ENCODE assay signal across 1 cellular context in the genomic region with DNA sequence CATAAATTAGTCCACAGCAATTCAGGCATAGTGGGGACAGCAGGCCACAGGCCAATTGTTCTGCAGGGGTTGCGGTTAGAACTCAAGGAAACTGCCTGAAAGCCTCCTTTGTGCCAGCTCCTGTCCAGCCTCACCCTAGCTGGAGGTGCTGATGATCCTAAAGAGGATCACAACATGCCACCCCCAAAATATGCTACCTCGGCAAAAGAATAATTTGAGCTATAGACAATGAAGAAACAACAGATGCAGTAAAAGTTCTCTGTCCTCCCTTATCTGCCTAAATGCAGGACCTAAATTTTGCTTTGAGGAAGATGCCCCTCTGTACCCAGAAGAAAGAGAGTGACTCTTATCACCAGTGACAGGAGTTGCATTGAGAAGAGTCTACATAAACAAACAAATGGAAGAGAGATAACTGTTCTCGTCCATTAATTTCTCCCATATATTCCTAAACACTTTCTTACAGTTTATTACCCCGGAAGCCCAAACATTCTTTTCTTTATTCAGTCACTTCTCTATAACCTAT.
TF ChIP-seq lines count a peak whose summit lies in the region.

No MANE protein-coding gene starts in this region.

TF ChIP-seq in HepG2, 621 proteins besides CTCF, POLR2A, EP300 and RAD21:
- 0 out of 2 replicates have a peak, but pooled peaks have one; percentile 20 for TF ChIP-seq MAFF (IDR thresholded peaks at IDR 0.05; ENCODE audit: low read depth, low read length)
- no peak for TF ChIP-seq FOXA1 (IDR thresholded peaks at IDR 0.05)
- TF ChIP-seq FOXA1 (CRISPR knock-in tag; IDR thresholded peaks at IDR 0.05): no peak
- peak; percentile 53 to 61; a peak in 3 of 4 replicates for TF ChIP-seq MAFK (conservative IDR thresholded peaks at IDR 0.05 in 1 of 2, IDR thresholded peaks at IDR 0.05 in 1 of 2; ENCODE audit: low read length in 2 of 2)
- TF ChIP-seq, protein P1, sequence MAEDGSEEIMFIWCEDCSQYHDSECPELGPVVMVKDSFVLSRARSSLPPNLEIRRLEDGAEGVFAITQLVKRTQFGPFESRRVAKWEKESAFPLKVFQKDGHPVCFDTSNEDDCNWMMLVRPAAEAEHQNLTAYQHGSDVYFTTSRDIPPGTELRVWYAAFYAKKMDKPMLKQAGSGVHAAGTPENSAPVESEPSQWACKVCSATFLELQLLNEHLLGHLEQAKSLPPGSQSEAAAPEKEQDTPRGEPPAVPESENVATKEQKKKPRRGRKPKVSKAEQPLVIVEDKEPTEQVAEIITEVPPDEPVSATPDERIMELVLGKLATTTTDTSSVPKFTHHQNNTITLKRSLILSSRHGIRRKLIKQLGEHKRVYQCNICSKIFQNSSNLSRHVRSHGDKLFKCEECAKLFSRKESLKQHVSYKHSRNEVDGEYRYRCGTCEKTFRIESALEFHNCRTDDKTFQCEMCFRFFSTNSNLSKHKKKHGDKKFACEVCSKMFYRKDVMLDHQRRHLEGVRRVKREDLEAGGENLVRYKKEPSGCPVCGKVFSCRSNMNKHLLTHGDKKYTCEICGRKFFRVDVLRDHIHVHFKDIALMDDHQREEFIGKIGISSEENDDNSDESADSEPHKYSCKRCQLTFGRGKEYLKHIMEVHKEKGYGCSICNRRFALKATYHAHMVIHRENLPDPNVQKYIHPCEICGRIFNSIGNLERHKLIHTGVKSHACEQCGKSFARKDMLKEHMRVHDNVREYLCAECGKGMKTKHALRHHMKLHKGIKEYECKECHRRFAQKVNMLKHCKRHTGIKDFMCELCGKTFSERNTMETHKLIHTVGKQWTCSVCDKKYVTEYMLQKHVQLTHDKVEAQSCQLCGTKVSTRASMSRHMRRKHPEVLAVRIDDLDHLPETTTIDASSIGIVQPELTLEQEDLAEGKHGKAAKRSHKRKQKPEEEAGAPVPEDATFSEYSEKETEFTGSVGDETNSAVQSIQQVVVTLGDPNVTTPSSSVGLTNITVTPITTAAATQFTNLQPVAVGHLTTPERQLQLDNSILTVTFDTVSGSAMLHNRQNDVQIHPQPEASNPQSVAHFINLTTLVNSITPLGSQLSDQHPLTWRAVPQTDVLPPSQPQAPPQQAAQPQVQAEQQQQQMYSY (CRISPR knock-in tag; IDR thresholded peaks at IDR 0.05): no peak
